25 cellular contexts compared by ENCODE assay signal in the genomic region with DNA sequence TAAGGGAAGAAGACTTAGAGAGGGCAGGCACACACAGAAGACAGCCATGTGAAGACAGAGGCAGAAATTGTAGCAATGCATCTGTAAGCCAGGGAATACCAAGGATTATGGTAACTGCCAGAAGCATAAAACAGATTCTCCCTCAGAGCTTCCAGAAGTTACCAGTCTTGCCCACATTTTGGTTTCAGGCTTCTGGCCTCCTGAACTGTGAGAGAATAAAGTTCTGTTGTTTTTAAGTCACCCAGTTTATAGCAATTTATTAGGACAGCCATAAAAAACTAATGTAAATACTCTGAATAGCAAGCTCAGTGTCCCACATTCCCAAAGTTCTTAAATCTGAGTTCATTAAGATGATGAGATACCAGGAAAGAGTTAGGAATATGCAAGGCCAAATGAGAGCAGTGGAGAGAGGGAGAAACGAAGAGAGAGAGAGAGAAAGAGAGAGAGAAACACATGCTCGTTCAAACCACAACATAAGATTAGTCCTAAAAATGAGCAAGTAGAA.
"Had no signal": no experiment of that assay in that cellular context is flagged by ENCODE, and none has a peak within 500 bp of the region (broad histone marks: within the 10 kb centered on the region; RNA-seq: fewer than 3 reads in every experiment).

No MANE protein-coding gene starts in this region.

- ATAC-seq: activated T-cell treated with anti-CD3 and anti-CD28 coated beads, Interleukin-2, amount 50 U/mL, for 4 hours; PC-3; T-helper 17 cell; WTC11 had no signal

- H3K9me3 ChIP-seq: MG63, SJSA1 had no signal

- DNase-seq: activated CD4-positive, alpha-beta memory T cell treated with anti-CD3 and anti-CD28 coated beads for 36 hours; activated CD4-positive, alpha-beta T cell treated with anti-CD3 and anti-CD28 coated beads, Interleukin-2, amount 10 ng/mL, durations not matched to agents 7 days and 5 days; activated CD4-positive, CD25-positive, alpha-beta regulatory T cell treated with anti-CD3 and anti-CD28 coated beads, Interleukin-2, amount 50 U/mL, for 72 hours; activated CD8-positive, alpha-beta memory T cell treated with anti-CD3 and anti-CD28 coated beads for 24 hours; activated gamma-delta T cell; activated naive CD4-positive, alpha-beta T cell treated with anti-CD3 and anti-CD28 coated beads, Interleukin-2, amount 10 ng/mL, durations not matched to agents 7 days and 5 days; activated naive CD8-positive, alpha-beta T cell treated with anti-CD3 and anti-CD28 coated beads for 36 hours; activated T-cell treated with anti-CD3 and anti-CD28 coated beads, Interleukin-2, amount 50 U/mL, for 4 hours; anterior cingulate cortex; cerebellar nuclear complex; MG63; NCI-H1105 treated with DMSO at 0.1 percent for 48 hours; NCI-H1436 treated with DMSO at 0.1 percent for 48 hours; NCI-H187; NCI-H2081; NCI-H510A treated with DMSO at 0.1 percent for 48 hours; NCI-H69; NK-92 treated with Interleukin-12 subunit alpha and Interleukin-12 subunit beta, amount 100 ng/mL, for 24 hours; PC-3; SHP77; T-helper 17 cell; T-helper 9 cell had no signal

- H3K4me3 Mint-ChIP-seq: activated CD4-positive, alpha-beta memory T cell treated with anti-CD3 and anti-CD28 coated beads for 36 hours; activated CD4-positive, alpha-beta T cell treated with anti-CD3 and anti-CD28 coated beads, Interleukin-2, amount 10 ng/mL, durations not matched to agents 7 days and 5 days; activated naive CD4-positive, alpha-beta T cell treated with anti-CD3 and anti-CD28 coated beads, Interleukin-2, amount 10 ng/mL, durations not matched to agents 7 days and 5 days; activated naive CD8-positive, alpha-beta T cell treated with anti-CD3 and anti-CD28 coated beads for 36 hours; activated T-cell treated with anti-CD3 and anti-CD28 coated beads, Interleukin-2, amount 50 U/mL, for 4 hours; T-helper 17 cell; WTC11 had no signal

- H3K4me3 ChIP-seq: MG63, SJSA1 had no signal

- H3K27me3 ChIP-seq: MG63, SJSA1 had no signal

- FAIRE-seq: RCC 7860 had no signal

- H3K27ac Mint-ChIP-seq: activated CD4-positive, alpha-beta memory T cell treated with anti-CD3 and anti-CD28 coated beads for 36 hours; activated CD4-positive, alpha-beta T cell treated with anti-CD3 and anti-CD28 coated beads, Interleukin-2, amount 10 ng/mL, durations not matched to agents 7 days and 5 days; activated naive CD4-positive, alpha-beta T cell treated with anti-CD3 and anti-CD28 coated beads, Interleukin-2, amount 10 ng/mL, durations not matched to agents 7 days and 5 days; activated naive CD8-positive, alpha-beta T cell treated with anti-CD3 and anti-CD28 coated beads for 36 hours; T-helper 17 cell; WTC11 had no signal

- H3K36me3 Mint-ChIP-seq: activated CD4-positive, alpha-beta memory T cell treated with anti-CD3 and anti-CD28 coated beads for 36 hours; activated naive CD4-positive, alpha-beta T cell treated with anti-CD3 and anti-CD28 coated beads, Interleukin-2, amount 10 ng/mL, durations not matched to agents 7 days and 5 days; activated naive CD8-positive, alpha-beta T cell treated with anti-CD3 and anti-CD28 coated beads for 36 hours had no signal

- H3K4me1 Mint-ChIP-seq: activated CD4-positive, alpha-beta T cell treated with anti-CD3 and anti-CD28 coated beads, Interleukin-2, amount 10 ng/mL, durations not matched to agents 7 days and 5 days; activated naive CD4-positive, alpha-beta T cell treated with anti-CD3 and anti-CD28 coated beads, Interleukin-2, amount 10 ng/mL, durations not matched to agents 7 days and 5 days; activated naive CD8-positive, alpha-beta T cell treated with anti-CD3 and anti-CD28 coated beads for 36 hours; T-helper 17 cell; WTC11 had no signal

- H3K36me3 ChIP-seq: MG63, SJSA1 had no signal

- H3K27ac ChIP-seq: SJSA1 had no signal

- H3K27me3 Mint-ChIP-seq: activated CD4-positive, alpha-beta T cell treated with anti-CD3 and anti-CD28 coated beads, Interleukin-2, amount 10 ng/mL, durations not matched to agents 7 days and 5 days; activated naive CD4-positive, alpha-beta T cell treated with anti-CD3 and anti-CD28 coated beads, Interleukin-2, amount 10 ng/mL, durations not matched to agents 7 days and 5 days had no signal
